ENCODE assay signal across 28 cellular contexts in the genomic region with DNA sequence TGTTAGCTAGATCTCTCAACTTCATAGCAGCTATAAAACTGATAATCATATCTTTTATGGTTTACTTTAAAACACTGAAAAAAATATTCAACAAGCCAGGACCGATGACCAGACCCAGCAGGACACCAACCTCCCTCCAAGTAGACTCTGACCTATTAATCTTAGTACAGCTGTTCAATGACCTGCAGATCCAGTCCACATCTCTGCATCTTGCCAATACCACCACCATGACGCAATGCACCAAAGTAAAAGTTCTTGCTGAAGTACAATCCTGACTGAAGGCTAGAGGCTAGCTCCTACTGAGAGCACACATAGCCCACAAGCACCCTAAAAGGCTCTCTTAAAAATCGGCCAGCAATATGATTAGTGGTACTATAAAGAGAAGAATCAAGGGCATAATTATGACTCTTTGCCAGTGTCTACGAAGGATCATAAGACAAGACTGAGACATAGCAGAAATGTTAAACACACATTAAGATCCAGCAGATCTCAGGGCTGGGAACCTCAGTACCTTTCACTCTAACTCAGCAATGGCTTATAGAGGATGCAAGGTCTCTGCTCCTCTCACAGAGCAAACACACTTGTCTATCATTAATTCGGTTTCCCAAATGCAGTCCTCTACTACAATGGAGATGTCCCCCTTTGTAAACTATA. TPM values are rescaled to one million over a fixed set of nuclear protein-coding genes. Genes with fewer than 3 reads are reported as not detected.
A peak's percentile ranks its signal among the peaks of the same experiment; 100 is the strongest.
DNase-seq lines count a peak whose midpoint lies in the region; ATAC-seq, FAIRE-seq and TF ChIP-seq lines count a peak whose summit lies in the region.
"Had no signal": no experiment of that assay in that cellular context is flagged by ENCODE, and none has a peak within 500 bp of the region (broad histone marks: within the 10 kb centered on the region; RNA-seq: fewer than 3 reads in every experiment).

No MANE protein-coding gene starts in this region.

- H3K4me2 ChIP-seq in astrocyte (ENCODE audit: low read length), result no peak overlapping the region

- H3K27ac ChIP-seq in astrocyte (ENCODE audit: low read depth, low read length) (no peak overlapping the region), liver (ENCODE audit: low read depth in 1 of 2, low read length in 2 of 2) (peak overlapping the region in 1 of 2 donors; percentile 18), breast epithelium (no peak overlapping the region)
- H3K27ac ChIP-seq: cardiac muscle cell, prostate gland, SJCRH30, spleen, stomach had no signal

- H3K27me3 Mint-ChIP-seq in activated naive CD4-positive, alpha-beta T cell treated with anti-CD3 and anti-CD28 coated beads, Interleukin-2, amount 50 U/mL, for 24 hours, result no peaks in the 10 kb centered on the region
- no peaks in the 10 kb centered on the region for H3K27me3 Mint-ChIP-seq in activated naive CD4-positive, alpha-beta T cell treated with anti-CD3 and anti-CD28 coated beads, Interleukin-2, amount 10 ng/mL, durations not matched to agents 7 days and 5 days
- H3K27me3 Mint-ChIP-seq in astrocyte (ENCODE audit: low read depth, unreplicated experiment), result no peaks in the 10 kb centered on the region
- no peaks in the 10 kb centered on the region for H3K27me3 Mint-ChIP-seq in stimulated activated memory B cell treated with anti-CD40 and anti-IgM and Interleukin-4, amounts not matched to agents 10 μg/mL and 1 μg/mL and 100 μg/mL, for 72 hours
- H3K27me3 Mint-ChIP-seq: activated CD4-positive, alpha-beta T cell treated with anti-CD3 and anti-CD28 coated beads, Interleukin-2, amount 10 ng/mL, durations not matched to agents 24 days and 14 days had no signal

- H3K27ac Mint-ChIP-seq in activated naive CD4-positive, alpha-beta T cell treated with anti-CD3 and anti-CD28 coated beads, Interleukin-2, amount 50 U/mL, for 24 hours, result peak overlapping the region; percentile 23
- H3K27ac Mint-ChIP-seq in activated naive CD4-positive, alpha-beta T cell treated with anti-CD3 and anti-CD28 coated beads, Interleukin-2, amount 10 ng/mL, durations not matched to agents 7 days and 5 days, result no peak overlapping the region
- H3K27ac Mint-ChIP-seq in astrocyte (ENCODE audit: unreplicated experiment), result no peak overlapping the region
- peak overlapping the region; percentile 44 for H3K27ac Mint-ChIP-seq in stimulated activated memory B cell treated with anti-CD40 and anti-IgM and Interleukin-4, amounts not matched to agents 10 μg/mL and 1 μg/mL and 100 μg/mL, for 72 hours
- H3K27ac Mint-ChIP-seq: activated CD4-positive, alpha-beta T cell treated with anti-CD3 and anti-CD28 coated beads, Interleukin-2, amount 10 ng/mL, durations not matched to agents 24 days and 14 days had no signal

- H2AFZ ChIP-seq in astrocyte (ENCODE audit: low read depth, low read length), result no peak overlapping the region

- no peaks in the 10 kb centered on the region for H3K27me3 ChIP-seq in astrocyte (ENCODE audit: insufficient read depth, low read length)
- H3K27me3 ChIP-seq in liver (ENCODE audit: control insufficient read depth in 4 of 4, insufficient read depth in 4 of 4, low read length in 3 of 4), result no peaks in the 10 kb centered on the region
- H3K27me3 ChIP-seq in breast epithelium, result peaks cover 0 to 34% of the 10 kb centered on the region in 2 donors
- H3K27me3 ChIP-seq: BE2C, cardiac muscle cell, SJCRH30, spleen, stomach had no signal

- intact Hi-C loops in breast epithelium (cut with DNase I; ENCODE audit: low total_unique reads), result loop anchor here (10.0 kb wide), 1 partner anchor 1833 kb away; no protein-coding TSS in a partner anchor

- H3K4me1 ChIP-seq in astrocyte (ENCODE audit: insufficient read depth, low read length) (no peaks in the 10 kb centered on the region), liver (ENCODE audit: control insufficient read depth in 4 of 4, insufficient read depth in 4 of 4, low read length in 3 of 4) (peaks cover 0 to 34% (median 19%) of the 10 kb centered on the region in 4 donors), breast epithelium (no peaks in the 10 kb centered on the region)
- H3K4me1 ChIP-seq: BE2C, prostate gland, SJCRH30 had no signal

- no peak for DNase-seq in activated naive CD4-positive, alpha-beta T cell treated with anti-CD3 and anti-CD28 coated beads, Interleukin-2, amount 10 ng/mL, durations not matched to agents 7 days and 5 days
- DNase-seq in astrocyte (ENCODE audit: low read depth), result no peak
- DNase-seq in effector CD4-positive, alpha-beta T cell, result no peak
- DNase-seq in breast epithelium (ENCODE audit: low spot score in 2 of 2), result no peak
- DNase-seq: activated CD4-positive, alpha-beta T cell treated with anti-CD3 and anti-CD28 coated beads, Interleukin-2, amount 10 ng/mL, durations not matched to agents 24 days and 14 days; activated CD8-positive, alpha-beta memory T cell treated with anti-CD3 and anti-CD28 coated beads, Interleukin-2, amount 50 U/mL, for 48 hours; activated effector memory CD4-positive, alpha-beta T cell treated with anti-CD3 and anti-CD28 coated beads, Interleukin-2, amount 50 U/mL, for 16 hours; amniotic stem cell; BE2C; Calu3; dermis blood vessel endothelial cell; immature natural killer cell; mucosa of descending colon; NCI-H1436 treated with DMSO at 0.1 percent for 48 hours; NCI-H510A treated with DMSO at 0.1 percent for 48 hours; SJCRH30; spleen; stimulated activated CD4-positive, alpha-beta T cell treated with anti-CD3 and anti-CD28 coated beads, Interleukin-4, amount 100 ng/mL, for 24 hours; stomach; T-helper 1 cell; trophoblast cell had no signal

- peak; percentile 29 to 62 for TF ChIP-seq RAD21 in liver (IDR thresholded peaks at IDR 0.05)

- H4K20me1 ChIP-seq in astrocyte (ENCODE audit: insufficient read depth, low read length), result peaks cover 30% of the 10 kb centered on the region

- ATAC-seq in stimulated activated memory B cell treated with anti-CD40 and anti-IgM and Interleukin-4, amounts not matched to agents 10 μg/mL and 1 μg/mL and 100 μg/mL, for 72 hours, result no peak
- ATAC-seq in GM18511 (IDR thresholded peaks at IDR 0.05; ENCODE audit: unreplicated experiment), result no peak
- ATAC-seq: mucosa of descending colon had no signal

- H3K9me3 ChIP-seq in astrocyte (ENCODE audit: insufficient read depth, low read depth, low read length) (no peaks in the 10 kb centered on the region), liver (ENCODE audit: control insufficient read depth in 4 of 4, low read length in 3 of 4) (no peaks in the 10 kb centered on the region), breast epithelium (no peaks in the 10 kb centered on the region)
- H3K9me3 ChIP-seq: BE2C, mucosa of descending colon, prostate gland, SJCRH30, spleen, stomach had no signal

- H3K36me3 ChIP-seq in astrocyte (ENCODE audit: insufficient read depth, low read length) (peaks cover 4% of the 10 kb centered on the region), liver (ENCODE audit: control insufficient read depth in 4 of 4, insufficient read depth in 3 of 4, low read depth in 1 of 4, low read length in 3 of 4) (peaks cover 0 to 2% (median 0%) of the 10 kb centered on the region in 4 donors), breast epithelium (no peaks in the 10 kb centered on the region)
- H3K36me3 ChIP-seq: BE2C, cardiac muscle cell, prostate gland, SJCRH30 had no signal

- CTCF ChIA-PET in activated naive CD4-positive, alpha-beta T cell treated with anti-CD3 and anti-CD28 coated beads, Interleukin-2, amount 10 ng/mL, durations not matched to agents 7 days and 5 days (lab: Charles Lee), result interaction anchor here (0.6 to 1.6 kb wide), 2 partner anchors 46 to 76 kb away, joined by 3 to 5 read pairs; no protein-coding TSS in a partner anchor

- no peak for TF ChIP-seq POLR2A in breast epithelium (IDR thresholded peaks at IDR 0.05)

- 46% methylated on average over 5 of the region's 5 CpGs for WGBS in liver

- H3K4me3 Mint-ChIP-seq in activated naive CD4-positive, alpha-beta T cell treated with anti-CD3 and anti-CD28 coated beads, Interleukin-2, amount 50 U/mL, for 24 hours, result peak overlapping the region; percentile 11
- H3K4me3 Mint-ChIP-seq in activated naive CD4-positive, alpha-beta T cell treated with anti-CD3 and anti-CD28 coated beads, Interleukin-2, amount 10 ng/mL, durations not matched to agents 7 days and 5 days, result no peak overlapping the region
- peak overlapping the region; percentile 42 for H3K4me3 Mint-ChIP-seq in astrocyte (ENCODE audit: unreplicated experiment)
- H3K4me3 Mint-ChIP-seq in stimulated activated memory B cell treated with anti-CD40 and anti-IgM and Interleukin-4, amounts not matched to agents 10 μg/mL and 1 μg/mL and 100 μg/mL, for 72 hours, result no peak overlapping the region
- H3K4me3 Mint-ChIP-seq: activated CD4-positive, alpha-beta T cell treated with anti-CD3 and anti-CD28 coated beads, Interleukin-2, amount 10 ng/mL, durations not matched to agents 24 days and 14 days; immature natural killer cell had no signal

- H3K4me3 ChIP-seq in astrocyte (ENCODE audit: insufficient read depth, low read depth, low read length) (no peak overlapping the region), liver (ENCODE audit: low read depth in 1 of 3, low read length in 3 of 3) (no peak overlapping the region), breast epithelium (no peak overlapping the region)
- H3K4me3 ChIP-seq: cardiac muscle cell, mucosa of descending colon, prostate gland, SJCRH30, spleen, stomach had no signal

- FAIRE-seq in astrocyte (lab: Jason Lieb, UNC), result no peak
- FAIRE-seq: RCC 7860 had no signal

- no peak overlapping the region for H3K9ac ChIP-seq in astrocyte (ENCODE audit: low read length)
- H3K9ac ChIP-seq in liver (ENCODE audit: low read depth in 1 of 2, low read length in 2 of 2), result no peak overlapping the region

- peaks cover 80% of the 10 kb centered on the region for H3K79me2 ChIP-seq in astrocyte (ENCODE audit: insufficient read depth, low read length)

- H3K9me3 Mint-ChIP-seq in activated naive CD4-positive, alpha-beta T cell treated with anti-CD3 and anti-CD28 coated beads, Interleukin-2, amount 50 U/mL, for 24 hours, result no peaks in the 10 kb centered on the region
- no peaks in the 10 kb centered on the region for H3K9me3 Mint-ChIP-seq in activated naive CD4-positive, alpha-beta T cell treated with anti-CD3 and anti-CD28 coated beads, Interleukin-2, amount 10 ng/mL, durations not matched to agents 7 days and 5 days
- no peaks in the 10 kb centered on the region for H3K9me3 Mint-ChIP-seq in astrocyte (ENCODE audit: unreplicated experiment)
- H3K9me3 Mint-ChIP-seq in stimulated activated memory B cell treated with anti-CD40 and anti-IgM and Interleukin-4, amounts not matched to agents 10 μg/mL and 1 μg/mL and 100 μg/mL, for 72 hours, result no peaks in the 10 kb centered on the region
- H3K9me3 Mint-ChIP-seq: immature natural killer cell had no signal

- peaks cover 19% of the 10 kb centered on the region for H3K36me3 Mint-ChIP-seq in activated naive CD4-positive, alpha-beta T cell treated with anti-CD3 and anti-CD28 coated beads, Interleukin-2, amount 50 U/mL, for 24 hours
- H3K36me3 Mint-ChIP-seq in activated naive CD4-positive, alpha-beta T cell treated with anti-CD3 and anti-CD28 coated beads, Interleukin-2, amount 10 ng/mL, durations not matched to agents 7 days and 5 days, result peaks cover 46% of the 10 kb centered on the region
- peaks cover 3% of the 10 kb centered on the region for H3K36me3 Mint-ChIP-seq in astrocyte (ENCODE audit: low read depth, unreplicated experiment)
- peaks cover 19% of the 10 kb centered on the region for H3K36me3 Mint-ChIP-seq in stimulated activated memory B cell treated with anti-CD40 and anti-IgM and Interleukin-4, amounts not matched to agents 10 μg/mL and 1 μg/mL and 100 μg/mL, for 72 hours

- H3K4me1 Mint-ChIP-seq in activated naive CD4-positive, alpha-beta T cell treated with anti-CD3 and anti-CD28 coated beads, Interleukin-2, amount 50 U/mL, for 24 hours, result peaks cover 76% of the 10 kb centered on the region
- peaks cover 54% of the 10 kb centered on the region for H3K4me1 Mint-ChIP-seq in activated naive CD4-positive, alpha-beta T cell treated with anti-CD3 and anti-CD28 coated beads, Interleukin-2, amount 10 ng/mL, durations not matched to agents 7 days and 5 days
- peaks cover 8% of the 10 kb centered on the region for H3K4me1 Mint-ChIP-seq in astrocyte (ENCODE audit: low read depth, unreplicated experiment)
- peaks cover 45% of the 10 kb centered on the region for H3K4me1 Mint-ChIP-seq in stimulated activated memory B cell treated with anti-CD40 and anti-IgM and Interleukin-4, amounts not matched to agents 10 μg/mL and 1 μg/mL and 100 μg/mL, for 72 hours

- no peak for TF ChIP-seq CTCF in astrocyte (IDR thresholded peaks at IDR 0.05; ENCODE audit: insufficient read depth, low read depth, low read length)
- TF ChIP-seq CTCF in liver (IDR thresholded peaks at IDR 0.05; ENCODE audit: low read depth, low read length, missing input control), result no peak
- no peak for TF ChIP-seq CTCF in breast epithelium (IDR thresholded peaks at IDR 0.05)

RNA-seq across cellular contexts. Expression of gene MED14, which starts 7.6 kb away (rescaled TPM):
- total RNA-seq in astrocyte (79.5 and 79.9 TPM in 2 replicates), liver (10 to 100 TPM in 1 of 2 donors, 1 to 10 TPM in 1; 7.9 to 20.1 TPM), breast epithelium (10 to 100 TPM; 25.8 to 41.4 (median 33.8) TPM)
- 1 to 10 TPM; 5.5 to 6.1 TPM for polyA plus RNA-seq in liver

Comparison
In these comparisons a context has a peak if more than half of its experiments do, and no peak if none do; other contexts are left out.
1. H3K27ac Mint-ChIP-seq: peak in activated naive CD4-positive, alpha-beta T cell treated with anti-CD3 and anti-CD28 coated beads, Interleukin-2, amount 50 U/mL, for 24 hours (single experiment) and stimulated activated memory B cell treated with anti-CD40 and anti-IgM and Interleukin-4, amounts not matched to agents 10 μg/mL and 1 μg/mL and 100 μg/mL, for 72 hours (single experiment); none in activated naive CD4-positive, alpha-beta T cell treated with anti-CD3 and anti-CD28 coated beads, Interleukin-2, amount 10 ng/mL, durations not matched to agents 7 days and 5 days (single experiment) and astrocyte (single experiment).
2. H3K4me3 Mint-ChIP-seq: peak in activated naive CD4-positive, alpha-beta T cell treated with anti-CD3 and anti-CD28 coated beads, Interleukin-2, amount 50 U/mL, for 24 hours (single experiment) and astrocyte (single experiment); none in activated naive CD4-positive, alpha-beta T cell treated with anti-CD3 and anti-CD28 coated beads, Interleukin-2, amount 10 ng/mL, durations not matched to agents 7 days and 5 days (single experiment) and stimulated activated memory B cell treated with anti-CD40 and anti-IgM and Interleukin-4, amounts not matched to agents 10 μg/mL and 1 μg/mL and 100 μg/mL, for 72 hours (single experiment).